Comparison of ENCODE assay signal across 20 cellular contexts in the genomic region with DNA sequence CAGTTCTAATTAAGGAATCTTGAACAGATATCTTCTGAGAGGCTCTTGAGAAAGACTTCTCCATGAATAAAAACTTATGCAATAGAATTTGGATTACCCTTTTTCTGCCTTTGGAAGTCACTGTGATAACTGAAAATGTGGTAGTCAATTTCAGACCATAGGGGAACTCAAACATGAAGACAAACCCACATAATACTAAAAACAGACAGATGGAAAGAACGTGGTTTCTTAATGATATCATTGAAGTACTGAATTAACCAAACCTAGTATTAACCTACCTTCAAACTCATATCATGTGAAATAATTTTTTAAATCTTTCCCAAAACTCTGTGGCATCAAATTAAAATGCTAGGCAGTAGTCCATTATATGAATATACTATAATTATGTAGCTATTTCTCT.
A peak's percentile ranks its signal among the peaks of the same experiment; 100 is the strongest.
DNase-seq lines count a peak whose midpoint lies in the region; ATAC-seq and TF ChIP-seq lines count a peak whose summit lies in the region.
"Had no signal": no experiment of that assay in that cellular context is flagged by ENCODE, and none has a peak within 500 bp of the region (broad histone marks: within the 10 kb centered on the region; RNA-seq: fewer than 3 reads in every experiment).

No MANE protein-coding gene starts in this region.

- 74% methylated on average over 1 of the region's 1 CpG for whole genome bisulfite sequencing in right lobe of liver (ENCODE audit: insufficient coverage, low coverage, low lambda C conversion rate, missing lambda C conversion rate)

- no peak overlapping the region for H3K27ac Mint-ChIP-seq in CD14-positive monocyte
- H3K27ac Mint-ChIP-seq: memory B cell, T-cell had no signal

- H3K9ac ChIP-seq in OCI-LY1 (ENCODE audit: low read length) = peak overlapping the region; percentile 37

- H3K79me2 ChIP-seq in OCI-LY1 (ENCODE audit: insufficient read depth, low read length) = peaks cover 15% of the 10 kb centered on the region; the same call in 1 of the 2 replicates

- no peaks in the 10 kb centered on the region for H3F3A ChIP-seq in OCI-LY1 (ENCODE audit: insufficient read depth, low read length)

- no peaks in the 10 kb centered on the region for H3K9me2 ChIP-seq in OCI-LY1 (ENCODE audit: low read depth, low read length)

- no peaks in the 10 kb centered on the region for H3K27me3 Mint-ChIP-seq in CD14-positive monocyte (ENCODE audit: low read depth in 3 of 3)
- H3K27me3 Mint-ChIP-seq: memory B cell, T-cell had no signal

- no peaks in the 10 kb centered on the region for H3K4me1 Mint-ChIP-seq in CD14-positive monocyte

- H3K9me3 ChIP-seq in OCI-LY1 (ENCODE audit: low read length) (no peaks in the 10 kb centered on the region), right lobe of liver (no peaks in the 10 kb centered on the region)

- H3K36me3 ChIP-seq in OCI-LY1 (ENCODE audit: insufficient read depth, low read length) (peaks cover 30% of the 10 kb centered on the region), right lobe of liver (no peaks in the 10 kb centered on the region)

- CTCF ChIA-PET in GM10248 (lab: Yijun Ruan, JAX) = no interaction called here

- H3K27me3 ChIP-seq in OCI-LY1 (ENCODE audit: insufficient read depth, low read length) (no peaks in the 10 kb centered on the region), right lobe of liver (no peaks in the 10 kb centered on the region)
- H3K27me3 ChIP-seq: foreskin keratinocyte had no signal

- peaks cover 0 to 7% (median 4%) of the 10 kb centered on the region in 7 donors for H3K9me3 Mint-ChIP-seq in CD14-positive monocyte

- peaks cover 83% of the 10 kb centered on the region for H3K4me1 ChIP-seq in OCI-LY1 (ENCODE audit: insufficient read depth, low read length, severe bottlenecking)
- H3K4me1 ChIP-seq in right lobe of liver = peaks cover 0 to 5% (median 0%) of the 10 kb centered on the region in 4 donors

- H3K4me2 ChIP-seq in OCI-LY1 (ENCODE audit: low read length) = peak overlapping the region; percentile 44

- H3K27ac ChIP-seq in OCI-LY1 (ENCODE audit: low read depth, low read length, poor library complexity, severe bottlenecking) = peak overlapping the region; percentile 84
- no peak overlapping the region for H3K27ac ChIP-seq in right lobe of liver
- H3K27ac ChIP-seq: foreskin keratinocyte had no signal

- peaks cover 5% of the 10 kb centered on the region in 2 donors for H3K36me3 Mint-ChIP-seq in CD14-positive monocyte

- H4K20me1 ChIP-seq in OCI-LY1 (ENCODE audit: insufficient read depth, low read length) = no peaks in the 10 kb centered on the region

- no peak overlapping the region for H3K4me3 Mint-ChIP-seq in CD14-positive monocyte
- H3K4me3 Mint-ChIP-seq: endodermal cell, memory B cell, T-cell had no signal

- peak; percentile 33 for DNase-seq in GM10248 (ENCODE audit: extremely low spot score)
- no peak for DNase-seq in NCI-H510A (lab: John Stamatoyannopoulos, UW)
- DNase-seq in right lobe of liver = no peak
- DNase-seq in CD14-positive monocyte (ENCODE audit: low spot score) = no peak
- DNase-seq: activated effector memory CD4-positive, alpha-beta T cell treated with anti-CD3 and anti-CD28 coated beads, Interleukin-2, amount 50 U/mL, for 16 hours; DMS79; foreskin keratinocyte; NCI-H1417; NCI-H524; stimulated activated CD4-positive, alpha-beta T cell treated with anti-CD3 and anti-CD28 coated beads, Interleukin-4, amount 100 ng/mL, for 4 hours; stimulated activated naive CD4-positive, alpha-beta T cell; T-cell had no signal

- TF ChIP-seq CTCF in GM10248 (IDR thresholded peaks at IDR 0.05; ENCODE audit: control extremely low read depth, extremely low read depth, low read depth, missing control alignments) = no peak
- TF ChIP-seq CTCF in OCI-LY1 (IDR thresholded peaks at IDR 0.05; ENCODE audit: low read length) = no peak
- TF ChIP-seq CTCF in right lobe of liver (IDR thresholded peaks at IDR 0.05) = no peak
- TF ChIP-seq CTCF in CD14-positive monocyte (IDR thresholded peaks at IDR 0.05) = no peak

- TF ChIP-seq POLR2A in right lobe of liver (IDR thresholded peaks at IDR 0.05) = no peak

- POLR2A ChIA-PET in GM10248 (lab: Yijun Ruan, JAX) = no interaction called here

- peak overlapping the region; percentile 22 for H3K4me3 ChIP-seq in OCI-LY1 (ENCODE audit: low read depth, low read length, poor library complexity, severe bottlenecking)
- no peak overlapping the region for H3K4me3 ChIP-seq in right lobe of liver

- no peak overlapping the region for H2AFZ ChIP-seq in OCI-LY1 (ENCODE audit: low read length)

- intact Hi-C loops in right lobe of liver (cut with DNase I) = no loop called here
- intact Hi-C loops in CD14-positive monocyte (cut with micrococcal nuclease) = no loop called here

- peak; percentile 83 for ATAC-seq in GM18861 (IDR thresholded peaks at IDR 0.05; ENCODE audit: unreplicated experiment)
- peak; percentile 57 for ATAC-seq in HG02678 (IDR thresholded peaks at IDR 0.05; ENCODE audit: unreplicated experiment)
- no peak for ATAC-seq in right lobe of liver
- ATAC-seq in GM21528 (IDR thresholded peaks at IDR 0.05; ENCODE audit: low FRiP score, unreplicated experiment) = no peak
- ATAC-seq: foreskin keratinocyte, Panc1, sciatic nerve, T-cell had no signal

Comparison
In these comparisons a context has a peak if more than half of its experiments do, and no peak if none do; other contexts are left out.
1. ATAC-seq: peak in GM18861 (single experiment) and HG02678 (single experiment); none in right lobe of liver (0 of 4) and GM21528 (single experiment).